In the genomic region with DNA sequence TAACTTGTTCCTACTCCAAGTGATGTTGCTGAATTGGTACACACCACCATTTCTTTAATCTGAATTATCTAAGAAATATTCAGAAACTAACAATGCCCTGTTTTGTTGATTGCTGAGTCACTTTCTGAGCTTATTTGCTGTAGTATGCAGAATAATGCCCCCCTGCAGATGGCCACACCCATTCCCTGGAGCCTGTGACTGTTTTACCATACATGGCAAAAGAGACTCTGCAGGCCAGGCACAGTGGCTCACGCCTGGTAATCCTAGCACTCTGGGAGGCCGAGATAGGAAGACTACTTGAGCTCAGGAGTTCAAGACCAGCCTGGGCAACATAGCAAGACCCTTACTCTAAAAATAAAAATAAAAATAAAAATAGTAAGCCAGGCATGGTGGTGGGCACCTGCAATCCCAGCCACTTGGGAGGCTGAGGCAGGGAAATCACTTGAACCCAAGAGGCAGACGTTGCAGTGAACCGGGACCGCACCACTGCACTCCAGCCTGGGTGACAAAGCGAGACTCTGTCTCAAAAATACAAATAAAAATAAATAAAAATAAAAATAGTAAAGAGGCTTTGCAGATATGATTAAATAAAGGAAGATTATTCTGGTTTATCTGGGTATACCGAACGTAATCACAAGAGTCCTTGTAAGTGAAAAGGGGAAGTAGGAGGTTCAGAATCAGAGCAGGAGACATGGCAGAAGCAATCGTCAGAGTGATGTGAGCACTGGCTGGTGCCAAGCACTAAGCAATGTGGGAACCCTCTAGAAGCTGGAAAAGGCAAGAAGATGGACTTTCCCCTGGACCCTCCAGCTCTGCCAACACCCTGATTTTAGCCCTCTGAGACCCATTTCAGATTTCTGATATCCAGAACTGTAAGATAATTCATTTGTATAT, we compare ENCODE assay signal across 1 cellular context.
TF ChIP-seq lines count a peak whose summit lies in the region.

No MANE protein-coding gene starts in this region.

TF ChIP-seq in H1, 55 proteins besides CTCF, POLR2A, EP300 and RAD21:
- TF ChIP-seq BCL11A (IDR thresholded peaks at IDR 0.05; ENCODE audit: low read depth in 2 of 2, low read length in 2 of 2) = no peak
- TF ChIP-seq MAFK (IDR thresholded peaks at IDR 0.05; ENCODE audit: low read depth, low read length) = peak; percentile 85
- TF ChIP-seq CREB1 (IDR thresholded peaks at IDR 0.05) = no peak
- peak; percentile 97 for TF ChIP-seq SRF (IDR thresholded peaks at IDR 0.05; ENCODE audit: low read depth, low read length)
- TF ChIP-seq HDAC2 (IDR thresholded peaks at IDR 0.05; ENCODE audit: borderline replicate concordance in 1 of 2, low read depth in 2 of 2, low read length in 2 of 2) = 0 out of 4 replicates have a peak, but pooled peaks of 1 of the 2 experiments have one; percentile 43
- TF ChIP-seq JUND (IDR thresholded peaks at IDR 0.05; ENCODE audit: low read length) = no peak
- peak; percentile 25; the same call in 1 of the 2 replicates for TF ChIP-seq KDM1A (IDR thresholded peaks at IDR 0.05; ENCODE audit: borderline replicate concordance, low read length)
- peak; percentile 91 for TF ChIP-seq BACH1 (IDR thresholded peaks at IDR 0.05; ENCODE audit: low read length)
